Comparison of ENCODE assay signal across 21 cellular contexts in genomic region chr6:136184738-136185137, GRCh38.
"Had no signal": no experiment of that assay in that cellular context is flagged by ENCODE, and none has a peak within 500 bp of the region (broad histone marks: within the 10 kb centered on the region; RNA-seq: fewer than 3 reads in every experiment).

No MANE protein-coding gene starts in this region.

- H3K36me3 ChIP-seq: neutrophil, ovary, right lobe of liver, suprapubic skin had no signal

- H3K4me1 Mint-ChIP-seq: activated naive CD8-positive, alpha-beta T cell treated with anti-CD3 and anti-CD28 coated beads for 36 hours had no signal

- H3K27ac Mint-ChIP-seq: activated naive CD8-positive, alpha-beta T cell treated with anti-CD3 and anti-CD28 coated beads for 36 hours; effector memory CD8-positive, alpha-beta T cell had no signal

- H3K9me3 ChIP-seq: left ventricle myocardium inferior, neutrophil, ovary, right lobe of liver, stomach, suprapubic skin, tibial nerve had no signal

- DNase-seq: activated naive CD4-positive, alpha-beta T cell treated with Interleukin-2 at 50 U/mL for 16 hours; activated naive CD8-positive, alpha-beta T cell treated with anti-CD3 and anti-CD28 coated beads for 36 hours; activated T-cell treated with anti-CD3 and anti-CD28 coated beads, Interleukin-2, amount 50 U/mL, for 48 hours; central memory CD4-positive, alpha-beta T cell; dorsolateral prefrontal cortex; effector memory CD8-positive, alpha-beta T cell; foreskin melanocyte; hippocampal formation; kidney glomerular epithelial cell; left ventricle myocardium inferior; midbrain; ovary; right lobe of liver; stimulated activated CD4-positive, alpha-beta T cell treated with anti-CD3 and anti-CD28 coated beads, Interleukin-1b, Interleukin-23, amount 100 ng/mL, for 48 hours; stomach had no signal

- H3K4me3 ChIP-seq: dorsolateral prefrontal cortex, left ventricle myocardium inferior, ovary, right lobe of liver, skin epidermis, stomach, suprapubic skin, tibial nerve had no signal

- ATAC-seq: effector memory CD8-positive, alpha-beta T cell; esophagus mucosa; right lobe of liver had no signal

- H3K4me1 ChIP-seq: suprapubic skin had no signal

- H3K27me3 ChIP-seq: dorsolateral prefrontal cortex, neutrophil, ovary, right lobe of liver, stomach, suprapubic skin, tibial nerve had no signal

- H3K27ac ChIP-seq: dorsolateral prefrontal cortex, left ventricle myocardium inferior, neutrophil, ovary, right lobe of liver, skin epidermis, stomach, suprapubic skin, tibial nerve had no signal

- H3K9me3 Mint-ChIP-seq: activated naive CD8-positive, alpha-beta T cell treated with anti-CD3 and anti-CD28 coated beads for 36 hours; effector memory CD8-positive, alpha-beta T cell had no signal

- H3K4me3 Mint-ChIP-seq: activated naive CD8-positive, alpha-beta T cell treated with anti-CD3 and anti-CD28 coated beads for 36 hours; effector memory CD8-positive, alpha-beta T cell; nephron had no signal
